ENCODE assay signal across 8 cellular contexts in the genomic region with DNA sequence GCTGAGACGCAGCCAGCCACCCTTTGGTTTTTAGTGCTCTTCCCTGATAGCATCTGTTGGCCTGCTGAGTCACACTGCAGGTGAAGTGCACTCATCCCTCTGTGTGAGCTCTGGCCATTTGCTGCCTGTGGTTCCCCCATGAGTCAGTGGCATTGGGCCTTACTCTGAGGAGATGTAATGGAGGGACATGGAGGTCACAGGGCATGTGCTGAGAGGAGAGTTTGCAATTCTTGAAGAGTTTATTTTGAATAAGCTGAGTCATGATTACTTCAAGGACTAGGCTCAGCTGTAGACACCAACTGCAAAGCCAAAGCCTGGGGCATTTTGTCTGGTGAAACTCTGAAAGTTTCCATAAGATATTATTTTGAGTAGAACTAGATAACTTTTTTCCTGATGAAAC.
A peak's percentile ranks its signal among the peaks of the same experiment; 100 is the strongest.
DNase-seq lines count a peak whose midpoint lies in the region; ATAC-seq, FAIRE-seq and TF ChIP-seq lines count a peak whose summit lies in the region.
"Not testable (repeated sequence)": the region's sequence is repeated elsewhere in the genome, so short reads cannot be mapped to it uniquely, and the experiment has no call there.

No MANE protein-coding gene starts in this region.

- H3K9me3 ChIP-seq in GM23248 (ENCODE audit: low read depth); RWPE2 (ENCODE audit: severe bottlenecking); adipocyte (ENCODE audit: control insufficient read depth, low read length); endothelial cell of umbilical vein (replicated peaks; ENCODE audit: control insufficient read depth, insufficient read depth, low read length); trophoblast cell (ENCODE audit: insufficient read depth, low read depth, low read length): not testable (repeated sequence)

- dilution Hi-C loops in endothelial cell of umbilical vein (cut with MboI; ENCODE audit: extremely low pct_ligation_motif_present, low sequenced_read_pairs), result not testable (repeated sequence)

- in situ Hi-C loops in ACHN (cut with HindIII; ENCODE audit: low pct_ligation_motif_present, low pct_unique_long_range_greater_than_20kb, low sequenced_read_pairs); GM23248 (cut with MboI): not testable (repeated sequence)

- peak; percentile 92 for ATAC-seq in RWPE2 (ENCODE audit: low read depth)

- not testable (repeated sequence) for H3K4ac ChIP-seq in trophoblast cell (ENCODE audit: low read depth, low read length)

- DNase-seq in ACHN, result peak; percentile 71
- DNase-seq in GM23248, result peak; percentile 88
- DNase-seq in RWPE2 (ENCODE audit: low spot score), result not testable (repeated sequence)
- peak; percentile 93 for DNase-seq in adipocyte (ENCODE audit: low read depth)
- peak; percentile 18 for DNase-seq in endothelial cell of umbilical vein (ENCODE audit: low read depth, low spot score)
- peak; percentile 1 for DNase-seq in inferior parietal cortex (ENCODE audit: extremely low spot score)
- DNase-seq in trophoblast cell, result peak; percentile 81 to 87

- H3K9me1 ChIP-seq in endothelial cell of umbilical vein (replicated peaks; ENCODE audit: control insufficient read depth, extremely low read depth, insufficient read depth, low read length), result not testable (repeated sequence)

- H3F3A ChIP-seq in GM23248 (ENCODE audit: insufficient read depth), result not testable (repeated sequence)

- H3K14ac ChIP-seq in trophoblast cell (ENCODE audit: low read length), result not testable (repeated sequence)

- TF ChIP-seq POLR2A in endothelial cell of umbilical vein (IDR thresholded peaks at IDR 0.05; ENCODE audit: low read depth, low read length), result not testable (repeated sequence)

- H3K79me2 ChIP-seq in GM23248 (ENCODE audit: insufficient read depth); KMS-11 (ENCODE audit: insufficient read depth, low read depth); endothelial cell of umbilical vein (ENCODE audit: control insufficient read depth, insufficient read depth, low read length); trophoblast cell (ENCODE audit: control insufficient read depth, insufficient read depth, low read length, poor library complexity): not testable (repeated sequence)

- not testable (repeated sequence) for TF ChIP-seq CTCF in KMS-11 (conservative IDR thresholded peaks at IDR 0.05; ENCODE audit: low read depth, low read length); RWPE2 (IDR thresholded peaks at IDR 0.05; ENCODE audit: poor library complexity, severe bottlenecking); endothelial cell of umbilical vein (IDR thresholded peaks at IDR 0.05; ENCODE audit: extremely low read depth in 1 of 2, insufficient read depth in 1 of 2, low read depth in 1 of 2, low read length in 2 of 2)

- H2BK120ac ChIP-seq in trophoblast cell (ENCODE audit: insufficient read depth, low read length, poor library complexity), result not testable (repeated sequence)

- H3K9ac ChIP-seq in GM23248; KMS-11; adipocyte (ENCODE audit: low read length); endothelial cell of umbilical vein (replicated peaks; ENCODE audit: extremely low read depth, insufficient read depth, low read length); trophoblast cell (ENCODE audit: low read length): not testable (repeated sequence)

- intact Hi-C loops in endothelial cell of umbilical vein (cut with micrococcal nuclease), result not testable (repeated sequence)

- H3K4me1 ChIP-seq in GM23248 (ENCODE audit: insufficient read depth); KMS-11 (ENCODE audit: low read depth, poor library complexity, severe bottlenecking); RWPE2 (ENCODE audit: insufficient read depth, poor library complexity, severe bottlenecking); adipocyte (ENCODE audit: control insufficient read depth, insufficient read depth, low read length); endothelial cell of umbilical vein (ENCODE audit: control insufficient read depth, extremely low read depth, insufficient read depth, low read length); trophoblast cell (ENCODE audit: control insufficient read depth in 1 of 2, insufficient read depth in 2 of 2, low read length in 2 of 2): not testable (repeated sequence)

- H3K9me2 ChIP-seq in GM23248 (ENCODE audit: insufficient read depth), result not testable (repeated sequence)

- FAIRE-seq in endothelial cell of umbilical vein (lab: Jason Lieb, UNC), result peak; percentile 73

- peak overlapping the region; percentile 52 for H3K27ac ChIP-seq in GM23248
- H3K27ac ChIP-seq in KMS-11, result peak overlapping the region; percentile 29; the same call in 1 of the 2 replicates
- H3K27ac ChIP-seq in RWPE2 (ENCODE audit: poor library complexity, severe bottlenecking); endothelial cell of umbilical vein (ENCODE audit: insufficient read depth, low read depth, low read length); trophoblast cell (ENCODE audit: low read depth, low read length): not testable (repeated sequence)

- H2BK5ac ChIP-seq in trophoblast cell (ENCODE audit: low read depth, low read length, poor library complexity), result not testable (repeated sequence)

- H2BK12ac ChIP-seq in trophoblast cell (ENCODE audit: low read length), result not testable (repeated sequence)

- not testable (repeated sequence) for H4K8ac ChIP-seq in trophoblast cell (ENCODE audit: low read depth, low read length)

- H2AFZ ChIP-seq in GM23248; KMS-11 (ENCODE audit: low read depth); endothelial cell of umbilical vein (ENCODE audit: low read depth, low read length); trophoblast cell (ENCODE audit: insufficient read depth, low read length, poor library complexity): not testable (repeated sequence)

- WGBS in GM23248 (ENCODE audit: low coverage in 1 of 2, low lambda C conversion rate in 2 of 2, missing lambda C conversion rate in 2 of 2), 2 experiments, result 40 to 63% methylated on average over 1 of the region's 1 CpG
- no CpG with 5 or more reads among the region's 1 CpG for WGBS in trophoblast cell (ENCODE audit: extremely low coverage, insufficient coverage, insufficient read length)

- not testable (repeated sequence) for H3K4me3 ChIP-seq in GM23248; KMS-11 (IDR thresholded peaks at IDR 0.05; ENCODE audit: insufficient read depth, low read depth, low read length); RWPE2 (ENCODE audit: severe bottlenecking); adipocyte (ENCODE audit: low read length); endothelial cell of umbilical vein (replicated peaks in 1 of 3; ENCODE audit: insufficient read depth in 1 of 3, low read depth in 1 of 3, low read length in 3 of 3); trophoblast cell (ENCODE audit: low read depth, low read length)

- H4K91ac ChIP-seq in trophoblast cell (ENCODE audit: low read depth, low read length), result not testable (repeated sequence)

- not testable (repeated sequence) for H4K20me1 ChIP-seq in GM23248 (ENCODE audit: insufficient read depth); KMS-11 (ENCODE audit: insufficient read depth); endothelial cell of umbilical vein (replicated peaks; ENCODE audit: control insufficient read depth, extremely low read depth, insufficient read depth, low read length)

- not testable (repeated sequence) for H3K36me3 ChIP-seq in GM23248 (ENCODE audit: low read depth); KMS-11 (ENCODE audit: insufficient read depth); RWPE2 (ENCODE audit: low read depth); adipocyte (ENCODE audit: control insufficient read depth, insufficient read depth, low read length, severe bottlenecking); endothelial cell of umbilical vein (ENCODE audit: control insufficient read depth in 2 of 2, extremely low read depth in 1 of 2, insufficient read depth in 2 of 2, low read length in 2 of 2); trophoblast cell (ENCODE audit: control insufficient read depth in 1 of 2, insufficient read depth in 2 of 2, low read length in 2 of 2)

- not testable (repeated sequence) for H3K18ac ChIP-seq in trophoblast cell (ENCODE audit: low read length)

- H3K4me2 ChIP-seq in GM23248 (ENCODE audit: unreplicated experiment); KMS-11; endothelial cell of umbilical vein (ENCODE audit: insufficient read depth, low read length); trophoblast cell (ENCODE audit: low read length): not testable (repeated sequence)

- H3K79me1 ChIP-seq in trophoblast cell (ENCODE audit: low read length), result not testable (repeated sequence)

- not testable (repeated sequence) for H2AK5ac ChIP-seq in trophoblast cell (ENCODE audit: low read length)

- not testable (repeated sequence) for H3K27me3 ChIP-seq in GM23248 (replicated peaks; ENCODE audit: insufficient read depth); KMS-11 (ENCODE audit: insufficient read depth, low read depth); RWPE2 (ENCODE audit: insufficient read depth, poor library complexity, severe bottlenecking); adipocyte (replicated peaks; ENCODE audit: control insufficient read depth, insufficient read depth, low read length); endothelial cell of umbilical vein (ENCODE audit: control insufficient read depth in 2 of 2, insufficient read depth in 2 of 2, low read length in 2 of 2); trophoblast cell (ENCODE audit: insufficient read depth, low read length)

- CTCF ChIA-PET in endothelial cell of umbilical vein (lab: Charles Lee), result not testable (repeated sequence)

- not testable (repeated sequence) for BruUV-seq in endothelial cell of umbilical vein (replicated peaks; lab: Mats Ljungman, UMichigan)

- POLR2A ChIA-PET in endothelial cell of umbilical vein (lab: Charles Lee), result not testable (repeated sequence)

- not testable (repeated sequence) for H3K23ac ChIP-seq in trophoblast cell (ENCODE audit: low read length)

- not testable (repeated sequence) for H4K12ac ChIP-seq in trophoblast cell (ENCODE audit: low read depth, low read length)
